8 cellular contexts compared by ENCODE assay signal in genomic region chr1:212234431-212235298, GRCh38. TPM values are rescaled to one million over a fixed set of nuclear protein-coding genes. Genes with fewer than 3 reads are reported as not detected.
DNase-seq lines count a peak whose midpoint lies in the region; ATAC-seq and TF ChIP-seq lines count a peak whose summit lies in the region.

No MANE protein-coding gene starts in this region.

- peak overlapping the region; percentile 68 for H3K4me2 ChIP-seq in osteoblast (ENCODE audit: insufficient read depth, low read length)

- ATAC-seq in GM18870 (IDR thresholded peaks at IDR 0.05; ENCODE audit: unreplicated experiment) (peak; percentile 65), HG03354 (IDR thresholded peaks at IDR 0.05; ENCODE audit: poor library complexity, severe bottlenecking, unreplicated experiment) (peak; percentile 51)

- H3K36me3 ChIP-seq in SJSA1 (no peaks in the 10 kb centered on the region), osteoblast (ENCODE audit: insufficient read depth, low read length) (no peaks in the 10 kb centered on the region)

- H3K9me3 ChIP-seq in SJSA1 (replicated peaks) (no peaks in the 10 kb centered on the region), osteoblast (ENCODE audit: low read depth, low read length) (no peaks in the 10 kb centered on the region)

- no peaks in the 10 kb centered on the region for H3K79me2 ChIP-seq in osteoblast (ENCODE audit: insufficient read depth, low read length)

- peak; percentile 95 for DNase-seq in AG10803 (ENCODE audit: low read depth)
- DNase-seq in SJSA1 (ENCODE audit: low read depth in 1 of 2, low spot score in 2 of 2): peak; percentile 76 to 79
- DNase-seq in epithelial cell of proximal tubule (ENCODE audit: low read depth): peak; percentile 96
- DNase-seq in osteoblast (ENCODE audit: insufficient read length, low spot score, missing footprints): peak; percentile 88
- no peak for DNase-seq in NCI-H1092 (lab: John Stamatoyannopoulos, UW)
- no peak for DNase-seq in iPS-NIHi7 (ENCODE audit: extremely low spot score)

- peak overlapping the region; percentile 53 for H3K27ac ChIP-seq in SJSA1
- peak overlapping the region; percentile 67 for H3K27ac ChIP-seq in osteoblast (ENCODE audit: low read depth, low read length)

- H3K27me3 ChIP-seq in SJSA1 (replicated peaks) (no peaks in the 10 kb centered on the region), osteoblast (ENCODE audit: insufficient read depth, low read length) (no peaks in the 10 kb centered on the region)

- peak overlapping the region; percentile 55 for H2AFZ ChIP-seq in osteoblast (ENCODE audit: low read length)

- TF ChIP-seq CTCF in AG10803 (conservative IDR thresholded peaks at IDR 0.05; ENCODE audit: low read length) (no peak), epithelial cell of proximal tubule (conservative IDR thresholded peaks at IDR 0.05; ENCODE audit: low read depth, low read length) (no peak), osteoblast (IDR thresholded peaks at IDR 0.05; ENCODE audit: extremely low read depth, low read depth, low read length) (no peak)

- H3K4me3 ChIP-seq in AG10803 (ENCODE audit: low read length) (no peak overlapping the region), SJSA1 (no peak overlapping the region), epithelial cell of proximal tubule (ENCODE audit: low read depth, low read length) (no peak overlapping the region), osteoblast (ENCODE audit: insufficient read depth, low read length) (no peak overlapping the region)

- H3K4me1 ChIP-seq in SJSA1 (replicated peaks) (peaks cover 13% of the 10 kb centered on the region), osteoblast (ENCODE audit: insufficient read depth, low read length) (peaks cover 15% of the 10 kb centered on the region)

- no peaks in the 10 kb centered on the region for H4K20me1 ChIP-seq in osteoblast (ENCODE audit: insufficient read depth, low read length)

RNA-seq across cellular contexts. Expression of gene PPP2R5A, which starts 50.5 kb away (rescaled TPM):
- total RNA-seq in SJSA1 (2014; rRNA removed; shearing (Covaris generic)): 20.6 and 27.2 TPM in 2 replicates
- 31.1 and 31.2 TPM in 2 replicates for total RNA-seq in epithelial cell of proximal tubule
- 21.4 and 24.8 TPM in 2 replicates for total RNA-seq in osteoblast

Comparison
In these comparisons a context has a peak if more than half of its experiments do, and no peak if none do; other contexts are left out.
1. DNase-seq: peak in AG10803 (single experiment), SJSA1 (2 of 2), epithelial cell of proximal tubule (single experiment) and osteoblast (single experiment); none in NCI-H1092 (single experiment) and iPS-NIHi7 (single experiment).